1 cellular context compared by ENCODE assay signal in genomic region chr9:16281707-16282106, GRCh38.
TF ChIP-seq lines count a peak whose summit lies in the region.

No MANE protein-coding gene starts in this region.

TF ChIP-seq in GM23338, 12 proteins besides CTCF, POLR2A, EP300 and RAD21 (continued from another document):
- TF ChIP-seq ZNF462 (CRISPR knock-in tag; IDR thresholded peaks at IDR 0.05) (no peak), ZNF331 (CRISPR knock-in tag; IDR thresholded peaks at IDR 0.05; ENCODE audit: low read depth) (no peak), NANOG (IDR thresholded peaks at IDR 0.05; ENCODE audit: borderline replicate concordance) (no peak), EZH2 (IDR thresholded peaks at IDR 0.05; ENCODE audit: low read depth, unreplicated experiment) (no peak), CREB1 (CRISPR knock-in tag; IDR thresholded peaks at IDR 0.05; ENCODE audit: low read depth) (no peak), ETS1 (IDR thresholded peaks at IDR 0.05) (no peak)
